Comparison of ENCODE assay signal across 17 cellular contexts in genomic region chr19:5472303-5472702, GRCh38. TPM values are rescaled to one million over a fixed set of nuclear protein-coding genes. Genes with fewer than 3 reads are reported as not detected.
DNase-seq lines count a peak whose midpoint lies in the region; ATAC-seq and TF ChIP-seq lines count a peak whose summit lies in the region.
"Had no signal": no experiment of that assay in that cellular context is flagged by ENCODE, and none has a peak within 500 bp of the region (broad histone marks: within the 10 kb centered on the region; RNA-seq: fewer than 3 reads in every experiment).

No MANE protein-coding gene starts in this region.

- H3K4me1 ChIP-seq in esophagus squamous epithelium (peaks cover 2 to 46% (median 12%) of the 10 kb centered on the region in 3 donors), trophoblast cell (ENCODE audit: control insufficient read depth in 1 of 2, insufficient read depth in 2 of 2, low read length in 2 of 2) (no peaks in the 10 kb centered on the region), spleen (no peaks in the 10 kb centered on the region)
- H3K4me1 ChIP-seq: BE2C had no signal

- 17 to 32% methylated on average over 6 to 11 of the region's 16 CpGs for WGBS in esophagus squamous epithelium, 2 donors
- WGBS in trophoblast cell (ENCODE audit: extremely low coverage, insufficient coverage, insufficient read length): no CpG with 5 or more reads among the region's 16 CpGs
- WGBS in spleen, 5 donors: 76 to 80% (median 77%) methylated on average over 16 of the region's 16 CpGs

- H4K8ac ChIP-seq in trophoblast cell (ENCODE audit: low read depth, low read length): no peak overlapping the region

- H4K12ac ChIP-seq in trophoblast cell (ENCODE audit: low read depth, low read length): no peak overlapping the region

- TF ChIP-seq CTCF in RWPE1 (conservative IDR thresholded peaks at IDR 0.05; ENCODE audit: low read depth) (no peak), chondrocyte (IDR thresholded peaks at IDR 0.05) (no peak), esophagus squamous epithelium (IDR thresholded peaks at IDR 0.05) (no peak), spleen (IDR thresholded peaks at IDR 0.05 in 8 of 11, conservative IDR thresholded peaks at IDR 0.05 in 3 of 11) (no peak)

- ATAC-seq in HG03196 (IDR thresholded peaks at IDR 0.05; ENCODE audit: unreplicated experiment): no peak
- ATAC-seq: GM12878 had no signal

- H3K14ac ChIP-seq in trophoblast cell (ENCODE audit: low read length): no peak overlapping the region

- no peak overlapping the region for H2AK5ac ChIP-seq in trophoblast cell (ENCODE audit: low read length)

- POLR2A ChIA-PET in RWPE1 (lab: Yijun Ruan, JAX; ENCODE audit: low non-redundant PET): interaction anchor here (0.7 kb wide), 1 partner anchor 151 kb away, joined by 3 read pairs; the partner anchor contains the start of genes SAFB and SAFB2

- H3K9me3 Mint-ChIP-seq in chondrocyte (ENCODE audit: low read depth): no peaks in the 10 kb centered on the region
- H3K9me3 Mint-ChIP-seq: CD4-positive, alpha-beta memory T cell; HFFc6 had no signal

- DNase-seq in RWPE1 (ENCODE audit: low spot score) (no peak), chondrocyte (ENCODE audit: low spot score) (no peak), esophagus squamous epithelium (lab: John Stamatoyannopoulos, UW) (no peak), trophoblast cell (peak in 1 of 2 donors; percentile 19), spleen (no peak), H4 (ENCODE audit: low spot score) (no peak), T-helper 9 cell (no peak)
- DNase-seq: BE2C; CD4-positive, alpha-beta memory T cell; DMS79; GOT3; HCEC 1CT; HFFc6 had no signal

- H2AFZ ChIP-seq in trophoblast cell (ENCODE audit: insufficient read depth, low read length, poor library complexity): no peak overlapping the region

- no peak overlapping the region for H2BK5ac ChIP-seq in trophoblast cell (ENCODE audit: low read depth, low read length, poor library complexity)

- intact Hi-C loops in esophagus squamous epithelium (cut with DNase I) (no loop called here), spleen (cut with DNase I; ENCODE audit: low total_unique reads) (no loop called here)

- no peak overlapping the region for H3K4me3 Mint-ChIP-seq in chondrocyte (ENCODE audit: unreplicated experiment)
- H3K4me3 Mint-ChIP-seq: CD4-positive, alpha-beta memory T cell; HFFc6 had no signal

- peaks cover 23% of the 10 kb centered on the region for H3K27me3 Mint-ChIP-seq in chondrocyte (ENCODE audit: low read depth)

- TF ChIP-seq POLR2A in esophagus squamous epithelium (IDR thresholded peaks at IDR 0.05): no peak
- TF ChIP-seq POLR2A in spleen (IDR thresholded peaks at IDR 0.05): no peak

- H2BK120ac ChIP-seq in trophoblast cell (ENCODE audit: insufficient read depth, low read length, poor library complexity): no peak overlapping the region

- H3K4me3 ChIP-seq in esophagus squamous epithelium (no peak overlapping the region), trophoblast cell (ENCODE audit: low read depth, low read length) (peak overlapping the region; percentile 0), spleen (no peak overlapping the region)
- H3K4me3 ChIP-seq: GM12878 had no signal

- H3K79me1 ChIP-seq in trophoblast cell (ENCODE audit: low read length): no peaks in the 10 kb centered on the region

- CTCF ChIA-PET in RWPE1 (lab: Yijun Ruan, JAX): no interaction called here

- peak overlapping the region; percentile 36 for H3K27ac Mint-ChIP-seq in chondrocyte (ENCODE audit: unreplicated experiment)
- H3K27ac Mint-ChIP-seq: CD4-positive, alpha-beta memory T cell; HFFc6 had no signal

- no peak overlapping the region for H2BK12ac ChIP-seq in trophoblast cell (ENCODE audit: low read length)

- H3K27ac ChIP-seq in RWPE1 (peak overlapping the region; percentile 53), esophagus squamous epithelium (peak overlapping the region; percentile 63 to 83 (median 73)), trophoblast cell (ENCODE audit: low read depth, low read length) (no peak overlapping the region), spleen (no peak overlapping the region)
- H3K27ac ChIP-seq: C4-2B had no signal

- H4K91ac ChIP-seq in trophoblast cell (ENCODE audit: low read depth, low read length): no peak overlapping the region

- no peaks in the 10 kb centered on the region for H3K9me3 ChIP-seq in esophagus squamous epithelium
- H3K9me3 ChIP-seq in trophoblast cell (ENCODE audit: insufficient read depth, low read depth, low read length): no peaks in the 10 kb centered on the region
- no peaks in the 10 kb centered on the region for H3K9me3 ChIP-seq in spleen
- H3K9me3 ChIP-seq: BE2C had no signal

- no peak overlapping the region for H3K23ac ChIP-seq in trophoblast cell (ENCODE audit: low read length)

- no peaks in the 10 kb centered on the region for H3K36me3 Mint-ChIP-seq in chondrocyte (ENCODE audit: low read depth)
- H3K36me3 Mint-ChIP-seq: CD4-positive, alpha-beta memory T cell had no signal

- H3K27me3 ChIP-seq in esophagus squamous epithelium: peaks cover 0 to 7% (median 0%) of the 10 kb centered on the region in 4 donors
- no peaks in the 10 kb centered on the region for H3K27me3 ChIP-seq in trophoblast cell (ENCODE audit: insufficient read depth, low read length)
- peaks cover 0 to 57% (median 0%) of the 10 kb centered on the region in 7 donors for H3K27me3 ChIP-seq in spleen (replicated peaks in 1 of 7)
- H3K27me3 ChIP-seq: BE2C had no signal

- H3K36me3 ChIP-seq in esophagus squamous epithelium (no peaks in the 10 kb centered on the region), trophoblast cell (ENCODE audit: control insufficient read depth in 1 of 2, insufficient read depth in 2 of 2, low read length in 2 of 2) (no peaks in the 10 kb centered on the region), spleen (no peaks in the 10 kb centered on the region)
- H3K36me3 ChIP-seq: BE2C had no signal

- H3K4ac ChIP-seq in trophoblast cell (ENCODE audit: low read depth, low read length): no peak overlapping the region

- H3K79me2 ChIP-seq in trophoblast cell (ENCODE audit: control insufficient read depth, insufficient read depth, low read length, poor library complexity): no peaks in the 10 kb centered on the region

- no peak overlapping the region for H3K18ac ChIP-seq in trophoblast cell (ENCODE audit: low read length)

- H3K9ac ChIP-seq in trophoblast cell (ENCODE audit: low read length): no peak overlapping the region

- no peak overlapping the region for H3K4me2 ChIP-seq in trophoblast cell (ENCODE audit: low read length)

- H3K4me1 Mint-ChIP-seq in chondrocyte (ENCODE audit: low read depth): peaks cover under 1% of the 10 kb centered on the region
- H3K4me1 Mint-ChIP-seq: CD4-positive, alpha-beta memory T cell had no signal

RNA-seq across cellular contexts. Expression of gene ZNRF4, which starts 17.1 kb away (rescaled TPM):
- total RNA-seq in chondrocyte (not detected in 3 replicates), esophagus squamous epithelium (not detected), spleen (not detected)
- not detected in 2 replicates for polyA plus RNA-seq in trophoblast cell (2013)
- polyA plus RNA-seq in spleen: not detected
- total RNA-seq in H4 (2014; rRNA removed; shearing (Covaris generic)): not detected in 2 replicates
- total RNA-seq: CD4-positive, alpha-beta memory T cell; G401; GM12878; HFFc6 had no signal
- polyA plus RNA-seq: CD4-positive, alpha-beta memory T cell; GM12878 had no signal

Comparison
In these comparisons a context has a peak if more than half of its experiments do, and no peak if none do; other contexts are left out.
1. H3K27ac ChIP-seq: peak in RWPE1 (single experiment) and esophagus squamous epithelium (4 of 4); none in trophoblast cell (single experiment) and spleen (0 of 8).